Comparison of ENCODE assay signal across 5 cellular contexts in genomic region chr1:94995536-94995935, GRCh38.
DNase-seq lines count a peak whose midpoint lies in the region; TF ChIP-seq lines count a peak whose summit lies in the region.
"Not testable (repeated sequence)": the region's sequence is repeated elsewhere in the genome, so short reads cannot be mapped to it uniquely, and the experiment has no call there.

No MANE protein-coding gene starts in this region.

- H3K27me3 Mint-ChIP-seq in endothelial cell (ENCODE audit: unreplicated experiment); nephron (ENCODE audit: low read depth): not testable (repeated sequence)

- TF ChIP-seq CTCF in endothelial cell (IDR thresholded peaks at IDR 0.05; ENCODE audit: unreplicated experiment); nephron (IDR thresholded peaks at IDR 0.05; ENCODE audit: unreplicated experiment in 3 of 3); spleen (IDR thresholded peaks at IDR 0.05 in 8 of 11, conservative IDR thresholded peaks at IDR 0.05 in 3 of 11): not testable (repeated sequence)

- intact Hi-C loops in spleen (cut with DNase I; ENCODE audit: low total_unique reads) = not testable (repeated sequence)

- peaks cover 0 to 24% (median 7%) of the 10 kb centered on the region in 6 donors for H3K4me1 ChIP-seq in spleen

- not testable (repeated sequence) for H3K9me3 Mint-ChIP-seq in endothelial cell (ENCODE audit: unreplicated experiment); nephron

- DNase-seq in EH (ENCODE audit: low read depth) = peak; percentile 64
- peak; percentile 75 for DNase-seq in MG63
- not testable (repeated sequence) for DNase-seq in endothelial cell (ENCODE audit: low spot score); spleen

- not testable (repeated sequence) for H3K36me3 ChIP-seq in MG63, spleen

- TF ChIP-seq POLR2A in spleen (IDR thresholded peaks at IDR 0.05) = not testable (repeated sequence)

- WGBS in spleen, 5 donors = 65 to 87% (median 82%) methylated on average over 6 of the region's 6 CpGs

- H3K36me3 Mint-ChIP-seq in endothelial cell (ENCODE audit: low read depth, unreplicated experiment); nephron (ENCODE audit: low read depth): not testable (repeated sequence)

- not testable (repeated sequence) for H3K4me3 ChIP-seq in MG63, spleen

- peaks cover 67% of the 10 kb centered on the region for H3K4me1 Mint-ChIP-seq in endothelial cell (ENCODE audit: unreplicated experiment)
- peaks cover 40% of the 10 kb centered on the region for H3K4me1 Mint-ChIP-seq in nephron

- H3K27ac ChIP-seq in spleen = peak overlapping the region in 6 of 8 donors; percentile 34 to 79 (median 62)

- not testable (repeated sequence) for H3K27me3 ChIP-seq in MG63; spleen (replicated peaks in 1 of 7)

- H3K4me3 Mint-ChIP-seq in endothelial cell (ENCODE audit: unreplicated experiment); nephron: not testable (repeated sequence)

- H3K9me3 ChIP-seq in MG63, spleen: not testable (repeated sequence)

- H3K27ac Mint-ChIP-seq in endothelial cell (ENCODE audit: unreplicated experiment) (peak overlapping the region; percentile 85), nephron (peak overlapping the region in 2 of 3 experiments; percentile 36 to 49)
